Comparison of ENCODE assay signal across 1 cellular context in the genomic region with DNA sequence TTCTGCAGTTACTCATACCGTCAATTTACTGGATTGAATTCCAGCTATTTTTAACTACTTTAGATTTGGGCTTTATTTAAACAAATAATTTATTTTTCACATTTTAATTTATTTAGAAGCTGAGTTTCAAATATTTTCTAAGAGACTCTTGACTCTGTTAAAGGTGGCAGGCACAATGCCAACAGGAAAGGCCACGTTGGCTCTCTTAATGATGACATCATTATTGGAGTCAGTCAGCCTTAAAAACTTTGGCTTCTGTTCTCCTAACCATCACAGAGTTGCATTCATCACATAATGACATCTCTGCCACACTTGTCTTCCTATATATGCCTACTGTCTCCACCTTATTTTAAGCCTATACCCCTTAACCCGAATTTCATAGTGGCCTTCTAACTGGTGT.
TF ChIP-seq lines count a peak whose summit lies in the region.

No MANE protein-coding gene starts in this region.

TF ChIP-seq in GM23338, 12 proteins besides CTCF, POLR2A, EP300 and RAD21 (continued from another document):
- TF ChIP-seq, protein P1, sequence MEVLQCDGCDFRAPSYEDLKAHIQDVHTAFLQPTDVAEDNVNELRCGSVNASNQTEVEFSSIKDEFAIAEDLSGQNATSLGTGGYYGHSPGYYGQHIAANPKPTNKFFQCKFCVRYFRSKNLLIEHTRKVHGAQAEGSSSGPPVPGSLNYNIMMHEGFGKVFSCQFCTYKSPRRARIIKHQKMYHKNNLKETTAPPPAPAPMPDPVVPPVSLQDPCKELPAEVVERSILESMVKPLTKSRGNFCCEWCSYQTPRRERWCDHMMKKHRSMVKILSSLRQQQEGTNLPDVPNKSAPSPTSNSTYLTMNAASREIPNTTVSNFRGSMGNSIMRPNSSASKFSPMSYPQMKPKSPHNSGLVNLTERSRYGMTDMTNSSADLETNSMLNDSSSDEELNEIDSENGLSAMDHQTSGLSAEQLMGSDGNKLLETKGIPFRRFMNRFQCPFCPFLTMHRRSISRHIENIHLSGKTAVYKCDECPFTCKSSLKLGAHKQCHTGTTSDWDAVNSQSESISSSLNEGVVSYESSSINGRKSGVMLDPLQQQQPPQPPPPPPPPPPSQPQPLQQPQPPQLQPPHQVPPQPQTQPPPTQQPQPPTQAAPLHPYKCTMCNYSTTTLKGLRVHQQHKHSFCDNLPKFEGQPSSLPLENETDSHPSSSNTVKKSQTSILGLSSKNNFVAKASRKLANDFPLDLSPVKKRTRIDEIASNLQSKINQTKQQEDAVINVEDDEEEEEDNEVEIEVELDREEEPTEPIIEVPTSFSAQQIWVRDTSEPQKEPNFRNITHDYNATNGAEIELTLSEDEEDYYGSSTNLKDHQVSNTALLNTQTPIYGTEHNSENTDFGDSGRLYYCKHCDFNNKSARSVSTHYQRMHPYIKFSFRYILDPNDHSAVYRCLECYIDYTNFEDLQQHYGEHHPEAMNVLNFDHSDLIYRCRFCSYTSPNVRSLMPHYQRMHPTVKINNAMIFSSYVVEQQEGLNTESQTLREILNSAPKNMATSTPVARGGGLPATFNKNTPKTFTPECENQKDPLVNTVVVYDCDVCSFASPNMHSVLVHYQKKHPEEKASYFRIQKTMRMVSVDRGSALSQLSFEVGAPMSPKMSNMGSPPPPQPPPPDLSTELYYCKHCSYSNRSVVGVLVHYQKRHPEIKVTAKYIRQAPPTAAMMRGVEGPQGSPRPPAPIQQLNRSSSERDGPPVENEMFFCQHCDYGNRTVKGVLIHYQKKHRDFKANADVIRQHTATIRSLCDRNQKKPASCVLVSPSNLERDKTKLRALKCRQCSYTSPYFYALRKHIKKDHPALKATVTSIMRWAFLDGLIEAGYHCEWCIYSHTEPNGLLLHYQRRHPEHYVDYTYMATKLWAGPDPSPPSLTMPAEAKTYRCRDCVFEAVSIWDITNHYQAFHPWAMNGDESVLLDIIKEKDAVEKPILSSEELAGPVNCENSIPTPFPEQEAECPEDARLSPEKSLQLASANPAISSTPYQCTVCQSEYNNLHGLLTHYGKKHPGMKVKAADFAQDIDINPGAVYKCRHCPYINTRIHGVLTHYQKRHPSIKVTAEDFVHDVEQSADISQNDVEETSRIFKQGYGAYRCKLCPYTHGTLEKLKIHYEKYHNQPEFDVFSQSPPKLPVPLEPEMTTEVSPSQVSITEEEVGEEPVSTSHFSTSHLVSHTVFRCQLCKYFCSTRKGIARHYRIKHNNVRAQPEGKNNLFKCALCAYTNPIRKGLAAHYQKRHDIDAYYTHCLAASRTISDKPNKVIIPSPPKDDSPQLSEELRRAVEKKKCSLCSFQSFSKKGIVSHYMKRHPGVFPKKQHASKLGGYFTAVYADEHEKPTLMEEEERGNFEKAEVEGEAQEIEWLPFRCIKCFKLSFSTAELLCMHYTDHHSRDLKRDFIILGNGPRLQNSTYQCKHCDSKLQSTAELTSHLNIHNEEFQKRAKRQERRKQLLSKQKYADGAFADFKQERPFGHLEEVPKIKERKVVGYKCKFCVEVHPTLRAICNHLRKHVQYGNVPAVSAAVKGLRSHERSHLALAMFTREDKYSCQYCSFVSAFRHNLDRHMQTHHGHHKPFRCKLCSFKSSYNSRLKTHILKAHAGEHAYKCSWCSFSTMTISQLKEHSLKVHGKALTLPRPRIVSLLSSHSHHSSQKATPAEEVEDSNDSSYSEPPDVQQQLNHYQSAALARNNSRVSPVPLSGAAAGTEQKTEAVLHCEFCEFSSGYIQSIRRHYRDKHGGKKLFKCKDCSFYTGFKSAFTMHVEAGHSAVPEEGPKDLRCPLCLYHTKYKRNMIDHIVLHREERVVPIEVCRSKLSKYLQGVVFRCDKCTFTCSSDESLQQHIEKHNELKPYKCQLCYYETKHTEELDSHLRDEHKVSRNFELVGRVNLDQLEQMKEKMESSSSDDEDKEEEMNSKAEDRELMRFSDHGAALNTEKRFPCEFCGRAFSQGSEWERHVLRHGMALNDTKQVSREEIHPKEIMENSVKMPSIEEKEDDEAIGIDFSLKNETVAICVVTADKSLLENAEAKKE (CRISPR knock-in tag; IDR thresholded peaks at IDR 0.05): no peak
- TF ChIP-seq POLR2AphosphoS5 (IDR thresholded peaks at IDR 0.05; ENCODE audit: low read depth): no peak
- TF ChIP-seq ZNF331 (CRISPR knock-in tag; IDR thresholded peaks at IDR 0.05; ENCODE audit: low read depth): no peak
